Comparison of ENCODE assay signal across 1 cellular context in genomic region chr2:150358468-150358807, GRCh38.
TF ChIP-seq lines count a peak whose summit lies in the region.

No MANE protein-coding gene starts in this region.

TF ChIP-seq in liver, 16 proteins besides CTCF, POLR2A, EP300 and RAD21 (continued from another document):
- no peak for TF ChIP-seq ZBTB33 (IDR thresholded peaks at IDR 0.05)
- no peak for TF ChIP-seq TAF1 (conservative IDR thresholded peaks at IDR 0.05)
- no peak for TF ChIP-seq FOXA2 (IDR thresholded peaks at IDR 0.05)
- no peak for TF ChIP-seq SP1 (IDR thresholded peaks at IDR 0.05)
